ENCODE assay signal across 12 cellular contexts in the genomic region with DNA sequence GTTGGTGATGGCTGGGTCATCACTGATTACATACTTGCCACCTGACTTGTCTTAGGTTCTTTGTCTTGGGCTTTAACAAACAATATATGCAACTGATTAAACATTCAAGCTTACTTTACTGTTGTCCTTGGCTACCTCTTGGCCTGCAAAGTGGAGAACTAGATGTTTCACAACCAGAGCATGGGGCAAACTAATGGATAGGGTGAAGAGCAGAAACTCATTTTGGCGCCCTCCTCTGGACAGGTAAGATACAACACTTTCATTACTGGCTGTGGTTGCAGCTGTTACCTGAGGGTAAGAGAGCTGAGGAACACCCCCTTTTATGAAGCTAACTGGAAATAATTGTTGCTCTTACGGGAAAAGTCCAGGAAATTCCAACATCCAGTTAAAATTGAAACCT.
A peak's percentile ranks its signal among the peaks of the same experiment; 100 is the strongest.
DNase-seq lines count a peak whose midpoint lies in the region; ATAC-seq and TF ChIP-seq lines count a peak whose summit lies in the region.
"Had no signal": no experiment of that assay in that cellular context is flagged by ENCODE, and none has a peak within 500 bp of the region (broad histone marks: within the 10 kb centered on the region; RNA-seq: fewer than 3 reads in every experiment).

No MANE protein-coding gene starts in this region.

- intact Hi-C loops in lower lobe of right lung (cut with DNase I): no loop called here

- in situ Hi-C loops in brain microvascular endothelial cell (cut with HindIII; ENCODE audit: low pct_ligation_motif_present, low sequenced_read_pairs): no loop called here

- no peak overlapping the region for H3K27ac Mint-ChIP-seq in effector memory CD8-positive, alpha-beta T cell
- H3K27ac Mint-ChIP-seq: activated naive CD4-positive, alpha-beta T cell treated with anti-CD3 and anti-CD28 coated beads, Interleukin-2, amount 10 ng/mL, durations not matched to agents 7 days and 5 days had no signal

- no peak for TF ChIP-seq POLR2A in tibial nerve (IDR thresholded peaks at IDR 0.05)

- H3K36me3 ChIP-seq in brain microvascular endothelial cell (replicated peaks) (no peaks in the 10 kb centered on the region), lower lobe of right lung (no peaks in the 10 kb centered on the region), tibial nerve (no peaks in the 10 kb centered on the region)

- no peaks in the 10 kb centered on the region for H3K27me3 Mint-ChIP-seq in effector memory CD8-positive, alpha-beta T cell
- H3K27me3 Mint-ChIP-seq: activated naive CD4-positive, alpha-beta T cell treated with anti-CD3 and anti-CD28 coated beads, Interleukin-2, amount 10 ng/mL, durations not matched to agents 7 days and 5 days had no signal

- no peak overlapping the region for H3K4me3 Mint-ChIP-seq in effector memory CD8-positive, alpha-beta T cell
- H3K4me3 Mint-ChIP-seq: activated naive CD4-positive, alpha-beta T cell treated with anti-CD3 and anti-CD28 coated beads, Interleukin-2, amount 10 ng/mL, durations not matched to agents 7 days and 5 days had no signal

- peak; percentile 52 for TF ChIP-seq CTCF in brain microvascular endothelial cell (IDR thresholded peaks at IDR 0.05; ENCODE audit: low read depth, low read length, missing control alignments)
- TF ChIP-seq CTCF in lower lobe of right lung (IDR thresholded peaks at IDR 0.05): peak; percentile 30
- TF ChIP-seq CTCF in tibial nerve (IDR thresholded peaks at IDR 0.05): peak in 1 of 5 experiments; percentile 9

- H3K9me3 ChIP-seq in lower lobe of right lung: no peaks in the 10 kb centered on the region
- H3K9me3 ChIP-seq in tibial nerve: peaks cover 0 to 5% (median 2%) of the 10 kb centered on the region in 4 donors

- H3K4me3 ChIP-seq in brain microvascular endothelial cell (ENCODE audit: low read depth, low read length) (no peak overlapping the region), lower lobe of right lung (no peak overlapping the region), tibial nerve (no peak overlapping the region)

- ATAC-seq in lower lobe of right lung (peak; percentile 87 to 89), HG02588 (IDR thresholded peaks at IDR 0.05; ENCODE audit: unreplicated experiment) (no peak)
- no peak for ATAC-seq in effector memory CD8-positive, alpha-beta T cell (replicated peaks)

- H3K4me1 ChIP-seq in lower lobe of right lung (no peaks in the 10 kb centered on the region), tibial nerve (no peaks in the 10 kb centered on the region)

- peaks cover 0 to 6% of the 10 kb centered on the region in 2 donors for H3K9me3 Mint-ChIP-seq in effector memory CD8-positive, alpha-beta T cell
- H3K9me3 Mint-ChIP-seq: activated naive CD4-positive, alpha-beta T cell treated with anti-CD3 and anti-CD28 coated beads, Interleukin-2, amount 10 ng/mL, durations not matched to agents 7 days and 5 days had no signal

- H3K4me1 Mint-ChIP-seq in effector memory CD8-positive, alpha-beta T cell (ENCODE audit: low read depth in 2 of 2): no peaks in the 10 kb centered on the region
- H3K4me1 Mint-ChIP-seq: activated naive CD4-positive, alpha-beta T cell treated with anti-CD3 and anti-CD28 coated beads, Interleukin-2, amount 10 ng/mL, durations not matched to agents 7 days and 5 days had no signal

- no peak overlapping the region for H3K27ac ChIP-seq in brain microvascular endothelial cell
- no peak overlapping the region for H3K27ac ChIP-seq in lower lobe of right lung
- no peak overlapping the region for H3K27ac ChIP-seq in tibial nerve
- H3K27ac ChIP-seq: HL-60 had no signal

- TF ChIP-seq EP300 in tibial nerve (IDR thresholded peaks at IDR 0.05): no peak

- DNase-seq in DMS53 (lab: John Stamatoyannopoulos, UW) (peak; percentile 80), HPDE6-E6E7 (ENCODE audit: extremely low spot score) (peak; percentile 3), brain microvascular endothelial cell (no peak), lower lobe of right lung (no peak), tibial nerve (ENCODE audit: low spot score in 2 of 2) (no peak)
- no peak for DNase-seq in activated CD8-positive, alpha-beta memory T cell treated with anti-CD3 and anti-CD28 coated beads, Interleukin-2, amount 50 U/mL, for 48 hours
- no peak for DNase-seq in effector memory CD8-positive, alpha-beta T cell
- DNase-seq: activated naive CD4-positive, alpha-beta T cell treated with anti-CD3 and anti-CD28 coated beads, Interleukin-2, amount 10 ng/mL, durations not matched to agents 7 days and 5 days; GOT3; NCI-H446 treated with DMSO at 0.1 percent for 48 hours had no signal

- WGBS in tibial nerve, 2 donors: 42 to 48% methylated on average over 2 of the region's 2 CpGs

- H3K27me3 ChIP-seq in brain microvascular endothelial cell (replicated peaks) (no peaks in the 10 kb centered on the region), lower lobe of right lung (ENCODE audit: low read depth) (no peaks in the 10 kb centered on the region), tibial nerve (no peaks in the 10 kb centered on the region)

- no peaks in the 10 kb centered on the region for H3K36me3 Mint-ChIP-seq in effector memory CD8-positive, alpha-beta T cell (ENCODE audit: insufficient read depth)
- H3K36me3 Mint-ChIP-seq: activated naive CD4-positive, alpha-beta T cell treated with anti-CD3 and anti-CD28 coated beads, Interleukin-2, amount 10 ng/mL, durations not matched to agents 7 days and 5 days had no signal

Comparison
In these comparisons a context has a peak if more than half of its experiments do, and no peak if none do; other contexts are left out.
1. DNase-seq: peak in DMS53 (single experiment) and HPDE6-E6E7 (single experiment); none in brain microvascular endothelial cell (single experiment), lower lobe of right lung (single experiment), activated CD8-positive, alpha-beta memory T cell treated with anti-CD3 and anti-CD28 coated beads, Interleukin-2, amount 50 U/mL, for 48 hours (single experiment), effector memory CD8-positive, alpha-beta T cell (0 of 3) and tibial nerve (0 of 2).
2. ATAC-seq: peak in lower lobe of right lung (2 of 2); none in HG02588 (single experiment) and effector memory CD8-positive, alpha-beta T cell (single experiment).